In the genomic region with DNA sequence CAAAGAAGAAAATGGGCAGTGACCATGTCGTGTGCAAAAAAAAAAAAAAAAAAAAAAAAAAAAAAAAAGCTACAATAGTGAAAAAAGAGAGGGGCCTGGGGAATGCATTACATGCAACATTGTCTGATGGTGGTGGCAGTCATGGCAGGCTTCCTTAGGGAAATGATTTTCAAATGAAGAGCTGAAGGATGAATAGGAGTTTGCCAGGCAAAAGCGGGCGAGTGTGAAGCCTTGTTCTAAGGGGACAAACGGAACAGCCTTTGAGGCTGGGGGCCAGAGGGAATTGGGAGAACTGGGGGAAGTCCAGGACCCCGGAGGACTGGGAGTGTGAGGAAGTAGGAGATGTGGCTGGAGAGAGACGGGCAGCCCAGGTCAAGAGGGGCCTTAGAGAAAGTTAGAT, we compare ENCODE assay signal across 14 cellular contexts. TPM values are rescaled to one million over a fixed set of nuclear protein-coding genes. Genes with fewer than 3 reads are reported as not detected.
DNase-seq lines count a peak whose midpoint lies in the region; FAIRE-seq and TF ChIP-seq lines count a peak whose summit lies in the region.
"Had no signal": no experiment of that assay in that cellular context is flagged by ENCODE, and none has a peak within 500 bp of the region (broad histone marks: within the 10 kb centered on the region; RNA-seq: fewer than 3 reads in every experiment).

No MANE protein-coding gene starts in this region.

- POLR2A ChIA-PET in HEK293 (lab: Yijun Ruan, JAX), result no interaction called here
- POLR2A ChIA-PET in PC-9 (lab: Charles Lee; ENCODE audit: unreplicated experiment), result no interaction called here
- POLR2A ChIA-PET in endothelial cell of umbilical vein (lab: Charles Lee), result interaction anchor here (0.7 kb wide), 1 partner anchor 40 kb away, joined by 4 read pairs; no protein-coding TSS in a partner anchor

- dilution Hi-C loops in endothelial cell of umbilical vein (cut with MboI; ENCODE audit: extremely low pct_ligation_motif_present, low sequenced_read_pairs), result no loop called here

- H2AFZ ChIP-seq in PC-9, result no peak overlapping the region
- no peak overlapping the region for H2AFZ ChIP-seq in endothelial cell of umbilical vein (ENCODE audit: low read depth, low read length)
- H2AFZ ChIP-seq: GM23248 had no signal

- H3K9me3 ChIP-seq in HEK293 (ENCODE audit: control insufficient read depth, insufficient read depth, low read depth, low read length), result no peaks in the 10 kb centered on the region
- no peaks in the 10 kb centered on the region for H3K9me3 ChIP-seq in PC-9 (ENCODE audit: insufficient read depth, low read depth)
- H3K9me3 ChIP-seq in endothelial cell of umbilical vein (replicated peaks; ENCODE audit: control insufficient read depth, insufficient read depth, low read length), result no peaks in the 10 kb centered on the region
- H3K9me3 ChIP-seq: BLaER1 treated with 17β-estradiol and CSF1 and Interleukin-3, amounts not matched to agents 10 nM and 100 nM had no signal

- H3K27me3 ChIP-seq in PC-9 (ENCODE audit: insufficient read depth, low read depth) (no peaks in the 10 kb centered on the region), endothelial cell of umbilical vein (ENCODE audit: control insufficient read depth in 2 of 2, insufficient read depth in 2 of 2, low read length in 2 of 2) (no peaks in the 10 kb centered on the region)

- no peak overlapping the region for H3K9ac ChIP-seq in endothelial cell of umbilical vein (replicated peaks; ENCODE audit: extremely low read depth, insufficient read depth, low read length)
- H3K9ac ChIP-seq: BLaER1 treated with 17β-estradiol and CSF1 and Interleukin-3, amounts not matched to agents 10 nM and 100 nM; GM23248 had no signal

- no peak for FAIRE-seq in endothelial cell of umbilical vein (lab: Jason Lieb, UNC)
- FAIRE-seq: GM18507, H54 had no signal

- peaks cover 6% of the 10 kb centered on the region; the same call in 1 of the 2 replicates for H3F3A ChIP-seq in PC-9 (ENCODE audit: insufficient read depth, low read depth)

- DNase-seq in PC-9 (no peak), endothelial cell of umbilical vein (ENCODE audit: low read depth, low spot score) (no peak), neural crest cell (ENCODE audit: low read depth, low spot score) (no peak), T1000 (lab: John Stamatoyannopoulos, UW) (no peak), middle frontal gyrus (ENCODE audit: extremely low spot score, low spot score) (no peak), GM13976 (ENCODE audit: low spot score) (no peak), medulla oblongata (ENCODE audit: extremely low spot score) (no peak)
- DNase-seq: 8988T; CD4-positive, CD25-positive, alpha-beta regulatory T cell; GM23248 had no signal

- intact Hi-C loops in PC-9 (cut with micrococcal nuclease; ENCODE audit: unreplicated experiment), result loop anchor here (1.0 to 5.0 kb wide), 2 partner anchors 58 to 110 kb away; no protein-coding TSS in a partner anchor
- intact Hi-C loops in endothelial cell of umbilical vein (cut with micrococcal nuclease), result loop anchor here (5.0 kb wide), 1 partner anchor 43 kb away; no protein-coding TSS in a partner anchor

- no peak overlapping the region for H3K27ac ChIP-seq in HEK293 (ENCODE audit: extremely low read depth, low read depth, low read length)
- no peak overlapping the region for H3K27ac ChIP-seq in PC-9
- H3K27ac ChIP-seq in endothelial cell of umbilical vein (ENCODE audit: insufficient read depth, low read depth, low read length), result no peak overlapping the region
- H3K27ac ChIP-seq: BLaER1 treated with 17β-estradiol and CSF1 and Interleukin-3, amounts not matched to agents 10 nM and 100 nM; GM23248 had no signal

- peaks cover 49% of the 10 kb centered on the region for H3K27me3 Mint-ChIP-seq in neural crest cell (ENCODE audit: low read depth)

- H4K20me1 ChIP-seq in PC-9 (ENCODE audit: insufficient read depth) (no peaks in the 10 kb centered on the region; the same call in 1 of the 2 replicates), endothelial cell of umbilical vein (replicated peaks; ENCODE audit: control insufficient read depth, extremely low read depth, insufficient read depth, low read length) (no peaks in the 10 kb centered on the region)

- no TSS peak for BruUV-seq in PC-9 (replicated peaks; lab: Mats Ljungman, UMichigan)
- BruUV-seq in endothelial cell of umbilical vein (replicated peaks; lab: Mats Ljungman, UMichigan), result no TSS peak

- H3K4me2 ChIP-seq in PC-9 (peak overlapping the region; percentile 91), endothelial cell of umbilical vein (ENCODE audit: insufficient read depth, low read length) (peak overlapping the region; percentile 91)
- H3K4me2 ChIP-seq: BLaER1 treated with 17β-estradiol and CSF1 and Interleukin-3, amounts not matched to agents 10 nM and 100 nM had no signal

- 0 out of 2 replicates have a peak, but pooled peaks cover 2% of the 10 kb centered on the region for H3K4me1 ChIP-seq in HEK293 (ENCODE audit: control insufficient read depth, insufficient read depth, low read length)
- peaks cover 33% of the 10 kb centered on the region for H3K4me1 ChIP-seq in PC-9 (replicated peaks; ENCODE audit: insufficient read depth)
- H3K4me1 ChIP-seq in endothelial cell of umbilical vein (ENCODE audit: control insufficient read depth, extremely low read depth, insufficient read depth, low read length), result peaks cover 41% of the 10 kb centered on the region

- no peaks in the 10 kb centered on the region for H3K9me3 Mint-ChIP-seq in neural crest cell

- in situ Hi-C loops in GM13976 (cut with MboI; ENCODE audit: low sequenced_read_pairs, unreplicated experiment), result no loop called here

- H3K4me3 Mint-ChIP-seq in neural crest cell, result peak overlapping the region; percentile 78
- H3K4me3 Mint-ChIP-seq: CD4-positive, CD25-positive, alpha-beta regulatory T cell had no signal

- no peaks in the 10 kb centered on the region for H3K9me1 ChIP-seq in endothelial cell of umbilical vein (replicated peaks; ENCODE audit: control insufficient read depth, extremely low read depth, insufficient read depth, low read length)

- no peak overlapping the region for H3K27ac Mint-ChIP-seq in neural crest cell (ENCODE audit: unreplicated experiment)
- H3K27ac Mint-ChIP-seq: CD4-positive, CD25-positive, alpha-beta regulatory T cell had no signal

- CTCF ChIA-PET in HEK293 (lab: Yijun Ruan, JAX), result interaction anchor here (0.5 to 1.7 kb wide), 5 partner anchors 16 to 1301 kb away, joined by 3 to 4 read pairs (median 4); no protein-coding TSS in a partner anchor
- CTCF ChIA-PET in PC-9 (lab: Charles Lee), result interaction anchor here (1.2 kb wide), 1 partner anchor 154 kb away, joined by 3 read pairs; no protein-coding TSS in a partner anchor
- CTCF ChIA-PET in endothelial cell of umbilical vein (lab: Charles Lee), result interaction anchor here (0.7 to 6.4 kb wide), 8 partner anchors 10 to 110 kb away, joined by 3 to 92 read pairs (median 4); no protein-coding TSS in a partner anchor

- H3K4me1 Mint-ChIP-seq in neural crest cell, result peaks cover 36% of the 10 kb centered on the region

- H3K36me3 ChIP-seq in HEK293 (ENCODE audit: control insufficient read depth in 2 of 2, insufficient read depth in 1 of 2, low read length in 2 of 2), result no peaks in the 10 kb centered on the region
- H3K36me3 ChIP-seq in PC-9 (ENCODE audit: low read depth), result no peaks in the 10 kb centered on the region
- H3K36me3 ChIP-seq in endothelial cell of umbilical vein (ENCODE audit: control insufficient read depth in 2 of 2, extremely low read depth in 1 of 2, insufficient read depth in 2 of 2, low read length in 2 of 2), result no peaks in the 10 kb centered on the region
- H3K36me3 ChIP-seq: BLaER1 treated with 17β-estradiol and CSF1 and Interleukin-3, amounts not matched to agents 10 nM and 100 nM had no signal

- no peak for TF ChIP-seq POLR2A in endothelial cell of umbilical vein (IDR thresholded peaks at IDR 0.05; ENCODE audit: low read depth, low read length)

- no peaks in the 10 kb centered on the region for H3K9me2 ChIP-seq in PC-9 (ENCODE audit: insufficient read depth)

- H3K4me3 ChIP-seq in HEK293 (ENCODE audit: low read depth, low read length) (no peak overlapping the region), PC-9 (no peak overlapping the region), endothelial cell of umbilical vein (replicated peaks in 1 of 3; ENCODE audit: insufficient read depth in 1 of 3, low read depth in 1 of 3, low read length in 3 of 3) (peak overlapping the region in 1 of 3 experiments; percentile 4)
- H3K4me3 ChIP-seq: BLaER1 treated with 17β-estradiol and CSF1 and Interleukin-3, amounts not matched to agents 10 nM and 100 nM; GM23248 had no signal

- H3K79me2 ChIP-seq in PC-9 (ENCODE audit: low read depth) (peaks cover 25% of the 10 kb centered on the region; the same call in 1 of the 2 replicates), endothelial cell of umbilical vein (ENCODE audit: control insufficient read depth, insufficient read depth, low read length) (peaks cover 75% of the 10 kb centered on the region)

- H3K36me3 Mint-ChIP-seq in neural crest cell (ENCODE audit: low read depth), result no peaks in the 10 kb centered on the region
- H3K36me3 Mint-ChIP-seq: CD4-positive, CD25-positive, alpha-beta regulatory T cell had no signal

- no peak for TF ChIP-seq CTCF in HEK293 (tag by site-specific recombination; IDR thresholded peaks at IDR 0.05)
- no peak for TF ChIP-seq CTCF in PC-9 (conservative IDR thresholded peaks at IDR 0.05)
- no peak for TF ChIP-seq CTCF in endothelial cell of umbilical vein (IDR thresholded peaks at IDR 0.05; ENCODE audit: extremely low read depth in 1 of 2, insufficient read depth in 1 of 2, low read depth in 1 of 2, low read length in 2 of 2)
- TF ChIP-seq CTCF in neural crest cell (conservative IDR thresholded peaks at IDR 0.05), result no peak
- TF ChIP-seq CTCF in GM13976 (IDR thresholded peaks at IDR 0.05; ENCODE audit: borderline replicate concordance, control extremely low read depth, extremely low read depth, insufficient read depth, missing control alignments), result no peak

TF ChIP-seq in HEK293, 187 proteins besides CTCF, POLR2A, EP300 and RAD21:
- peak; percentile 65; the same call in 1 of the 2 replicates for TF ChIP-seq ZFP3 (tag by site-specific recombination; IDR thresholded peaks at IDR 0.05; ENCODE audit: low read depth)
- no peak for TF ChIP-seq ZBTB8A (tag by site-specific recombination; IDR thresholded peaks at IDR 0.05)

TF ChIP-seq in endothelial cell of umbilical vein, 7 proteins besides CTCF, POLR2A, EP300 and RAD21 (continues in another document):
- no peak for TF ChIP-seq MYC (IDR thresholded peaks at IDR 0.05; ENCODE audit: low read depth, low read length)
- no peak for TF ChIP-seq POLR2AphosphoS5 (IDR thresholded peaks at IDR 0.05; ENCODE audit: insufficient read depth, low read depth, low read length)

RNA-seq across cellular contexts. Expression of a gene that starts 3.1 kb away (rescaled TPM):
- 0.73 and 1.6 TPM in 2 replicates for total RNA-seq in PC-9 (2021)
- total RNA-seq in endothelial cell of umbilical vein, result 26.7 and 47.5 TPM in 2 replicates
- polyA plus RNA-seq in endothelial cell of umbilical vein, result 14.5 and 21.4 TPM in 2 replicates
- polyA plus RNA-seq in endothelial cell of umbilical vein (2011; cell fraction: cytosol; rRNA removed), result 33.6 and 39.5 TPM in 2 replicates
- 87.2 and 116 TPM in 2 replicates for polyA plus RNA-seq in endothelial cell of umbilical vein (2011; cell fraction: nucleus; rRNA removed)
- 13.5 and 39.8 TPM in 2 replicates for polyA plus RNA-seq in endothelial cell of umbilical vein (2012)
- 15.4 and 23.6 TPM in 2 replicates for polyA minus RNA-seq in endothelial cell of umbilical vein
- polyA minus RNA-seq in endothelial cell of umbilical vein (2011; cell fraction: cytosol; rRNA and poly(A)+ RNA removed), result not detected
- 29.4 and 33.3 TPM in 2 replicates for polyA minus RNA-seq in endothelial cell of umbilical vein (2011; cell fraction: nucleus; rRNA and poly(A)+ RNA removed)
- total RNA-seq in neural crest cell, result 8.1 and 9.5 TPM in 2 replicates
- total RNA-seq: CD4-positive, CD25-positive, alpha-beta regulatory T cell had no signal
- polyA plus RNA-seq: CD4-positive, CD25-positive, alpha-beta regulatory T cell had no signal
